13 cellular contexts compared by ENCODE assay signal in the genomic region with DNA sequence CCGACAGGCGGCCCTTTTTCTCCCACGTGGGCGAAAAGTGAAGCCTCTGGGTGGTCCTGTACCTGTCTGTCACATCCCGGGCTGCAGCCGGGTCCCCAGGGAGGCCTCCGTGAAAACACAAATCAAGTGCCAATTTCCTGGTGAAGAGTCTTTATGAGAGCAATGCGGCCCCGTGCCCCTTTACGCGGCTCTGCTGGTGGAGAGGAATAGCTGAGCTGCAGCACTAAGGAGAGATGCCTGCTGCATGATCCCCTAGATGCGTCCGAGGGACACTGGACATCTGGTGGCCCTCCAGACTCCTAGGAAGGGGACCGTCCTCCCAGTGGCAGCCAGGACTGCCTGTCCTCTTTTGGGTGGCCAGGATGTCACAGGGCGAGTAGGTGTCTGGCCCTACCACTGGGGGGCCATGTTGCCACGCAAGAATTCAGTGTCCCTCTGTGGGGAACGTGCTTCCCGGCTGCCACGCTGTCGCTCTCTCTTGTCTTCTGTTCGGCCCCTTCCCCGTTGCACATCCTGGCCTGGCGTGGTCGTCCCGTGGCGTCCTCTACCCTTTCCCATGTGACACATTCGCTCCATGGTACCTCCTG. TPM values are rescaled to one million over a fixed set of nuclear protein-coding genes. Genes with fewer than 3 reads are reported as not detected.
DNase-seq lines count a peak whose midpoint lies in the region; ATAC-seq, FAIRE-seq and TF ChIP-seq lines count a peak whose summit lies in the region.
"Had no signal": no experiment of that assay in that cellular context is flagged by ENCODE, and none has a peak within 500 bp of the region (broad histone marks: within the 10 kb centered on the region; RNA-seq: fewer than 3 reads in every experiment).

No MANE protein-coding gene starts in this region.

- H3K9ac ChIP-seq in PC-3 (ENCODE audit: low read length), result no peak overlapping the region

- no peak overlapping the region for H3K4me3 Mint-ChIP-seq in Calu3 (ENCODE audit: low read depth, unreplicated experiment)
- H3K4me3 Mint-ChIP-seq: naive B cell had no signal

- H3K9me3 ChIP-seq in A673 (ENCODE audit: low read depth, low read length, poor library complexity, severe bottlenecking), result peaks cover 6% of the 10 kb centered on the region
- 0 out of 2 replicates have a peak, but pooled peaks cover 5% of the 10 kb centered on the region for H3K9me3 ChIP-seq in PC-3 (ENCODE audit: low read length)
- no peaks in the 10 kb centered on the region for H3K9me3 ChIP-seq in right cardiac atrium (ENCODE audit: control insufficient read depth, low read length)

- POLR2A ChIA-PET in A673 (lab: Charles Lee; ENCODE audit: low non-redundant PET) (no interaction called here), PC-3 (lab: Charles Lee; ENCODE audit: unreplicated experiment) (no interaction called here)

- CTCF ChIA-PET in A673 (lab: Charles Lee) (no interaction called here), Calu3 (lab: Charles Lee) (no interaction called here), PC-3 (lab: Charles Lee) (no interaction called here)

- H3K4me3 ChIP-seq in A673 (ENCODE audit: low read depth, low read length, poor library complexity, severe bottlenecking), result no peak overlapping the region
- H3K4me3 ChIP-seq in PC-3 (ENCODE audit: low read length), result no peak overlapping the region
- H3K4me3 ChIP-seq in right cardiac atrium (ENCODE audit: low read length), result no peak overlapping the region
- H3K4me3 ChIP-seq in foreskin fibroblast (ENCODE audit: low read depth in 1 of 2, low read length in 2 of 2), result no peak overlapping the region
- H3K4me3 ChIP-seq: skin epidermis, uterus had no signal

- H3K27me3 Mint-ChIP-seq in Calu3 (ENCODE audit: unreplicated experiment), result no peaks in the 10 kb centered on the region

- no peak overlapping the region for H2AFZ ChIP-seq in PC-3 (ENCODE audit: low read length)

- H3F3A ChIP-seq in PC-3 (ENCODE audit: low read length, unreplicated experiment), result no peaks in the 10 kb centered on the region

- WGBS in right cardiac atrium, result 88% methylated on average over 27 of the region's 27 CpGs

- FAIRE-seq in GM19239 (lab: Jason Lieb, UNC), result no peak

- no peak for DNase-seq in A673 (ENCODE audit: low spot score)
- no peak for DNase-seq in Calu3
- peak; percentile 21 for DNase-seq in PC-3
- peak; percentile 15 to 59 (median 51) for DNase-seq in right cardiac atrium
- no peak for DNase-seq in T-helper 2 cell
- DNase-seq in cortex of kidney (lab: John Stamatoyannopoulos, UW), result no peak
- DNase-seq in GM19239 (ENCODE audit: insufficient read length, low spot score), result no peak
- DNase-seq in foreskin fibroblast, result no peak
- DNase-seq: activated T-cell treated with anti-CD3 and anti-CD28 coated beads, Interleukin-2, amount 50 U/mL, for 48 hours; naive B cell; NCI-H748 treated with DMSO at 0.1 percent for 48 hours; uterus had no signal

- no peaks in the 10 kb centered on the region for H3K9me2 ChIP-seq in PC-3 (replicated peaks; ENCODE audit: low read length)

- ATAC-seq in PC-3, result no peak
- ATAC-seq in right cardiac atrium, result no peak

- peaks cover 13% of the 10 kb centered on the region; the same call in 1 of the 2 replicates for H3K79me2 ChIP-seq in PC-3 (ENCODE audit: low read length)

- H3K4me1 ChIP-seq in A673 (ENCODE audit: insufficient read depth, low read length, poor library complexity, severe bottlenecking), result peaks cover 5% of the 10 kb centered on the region
- H3K4me1 ChIP-seq in PC-3 (ENCODE audit: insufficient read depth, low read length), result peaks cover 6% of the 10 kb centered on the region; the same call in 1 of the 2 replicates
- H3K4me1 ChIP-seq in right cardiac atrium (ENCODE audit: control insufficient read depth, insufficient read depth, low read length), result no peaks in the 10 kb centered on the region

- H3K27ac Mint-ChIP-seq in Calu3 (ENCODE audit: unreplicated experiment), result peak overlapping the region; percentile 34

- H3K27me3 ChIP-seq in A673 (replicated peaks; ENCODE audit: insufficient read depth, low read depth, low read length, poor library complexity), result peaks cover 19% of the 10 kb centered on the region
- H3K27me3 ChIP-seq in PC-3 (ENCODE audit: low read length), result no peaks in the 10 kb centered on the region
- H3K27me3 ChIP-seq in right cardiac atrium (ENCODE audit: control insufficient read depth, insufficient read depth), result no peaks in the 10 kb centered on the region
- H3K27me3 ChIP-seq: uterus had no signal

- no peaks in the 10 kb centered on the region for H3K4me1 Mint-ChIP-seq in Calu3 (ENCODE audit: low read depth, unreplicated experiment)

- peaks cover 10% of the 10 kb centered on the region for H3K36me3 Mint-ChIP-seq in Calu3 (ENCODE audit: insufficient read depth, unreplicated experiment)
- H3K36me3 Mint-ChIP-seq: naive B cell had no signal

- BruUV-seq in A673 (replicated peaks; lab: Mats Ljungman, UMichigan), result no TSS peak
- BruUV-seq in Calu3 (replicated peaks; lab: Mats Ljungman, UMichigan), result no TSS peak
- BruUV-seq in PC-3 (replicated peaks; lab: Mats Ljungman, UMichigan), result no TSS peak

- intact Hi-C loops in A673 (cut with micrococcal nuclease; ENCODE audit: unreplicated experiment), result no loop called here
- intact Hi-C loops in Calu3 (cut with micrococcal nuclease; ENCODE audit: unreplicated experiment), result no loop called here
- intact Hi-C loops in PC-3 (cut with micrococcal nuclease), result no loop called here
- intact Hi-C loops in right cardiac atrium (cut with DNase I), result loop anchor here in 1 of 4 donors (5.0 kb wide), 1 partner anchor 151 kb away; no protein-coding TSS in a partner anchor

- peaks cover 6% of the 10 kb centered on the region for H3K9me3 Mint-ChIP-seq in Calu3 (ENCODE audit: low read depth, unreplicated experiment)

- H3K27ac ChIP-seq in A673 (ENCODE audit: low read depth, low read length, poor library complexity, severe bottlenecking) (no peak overlapping the region), PC-3 (ENCODE audit: low read length) (no peak overlapping the region), right cardiac atrium (ENCODE audit: low read length) (no peak overlapping the region)
- H3K27ac ChIP-seq: skin epidermis, uterus had no signal

- H4K20me1 ChIP-seq in PC-3 (ENCODE audit: low read length), result no peaks in the 10 kb centered on the region

- H3K36me3 ChIP-seq in A673 (ENCODE audit: insufficient read depth, low read length, poor library complexity, severe bottlenecking), result no peaks in the 10 kb centered on the region
- peaks cover 10% of the 10 kb centered on the region; the same call in 1 of the 2 replicates for H3K36me3 ChIP-seq in PC-3 (ENCODE audit: low read depth, low read length)
- H3K36me3 ChIP-seq: uterus had no signal

- peak; percentile 33; the same call in 1 of the 2 replicates for TF ChIP-seq CTCF in A673 (conservative IDR thresholded peaks at IDR 0.05; ENCODE audit: low read depth, low read length)
- TF ChIP-seq CTCF in Calu3 (IDR thresholded peaks at IDR 0.05; ENCODE audit: unreplicated experiment), result no peak
- peak; percentile 43; the same call in 1 of the 2 replicates for TF ChIP-seq CTCF in PC-3 (conservative IDR thresholded peaks at IDR 0.05; ENCODE audit: low read depth, low read length)
- no peak for TF ChIP-seq CTCF in foreskin fibroblast (IDR thresholded peaks at IDR 0.05; ENCODE audit: low read depth, low read length)

- no peak overlapping the region for H3K4me2 ChIP-seq in PC-3 (ENCODE audit: low read length)

RNA-seq across cellular contexts. Expression of a gene that starts 38.7 kb away (rescaled TPM):
- 3.3 and 5.0 TPM in 2 replicates for total RNA-seq in A673 (2021)
- 54.5 and 82.9 TPM in 2 replicates for total RNA-seq in Calu3 (2022)
- 77.0 and 85.5 TPM in 2 replicates for total RNA-seq in PC-3 (2014; rRNA removed)
- 100 to 1,000 TPM in 1 of 4 donors, 10 to 100 TPM in 3; 63.5 to 134 (median 84.6) TPM for total RNA-seq in right cardiac atrium
- 52.3 TPM for polyA plus RNA-seq in right cardiac atrium

Comparison
In these comparisons a context has a peak if more than half of its experiments do, and no peak if none do; other contexts are left out.
1. DNase-seq: peak in PC-3 (single experiment) and right cardiac atrium (3 of 3); none in A673 (single experiment), Calu3 (single experiment), T-helper 2 cell (0 of 5), cortex of kidney (single experiment), GM19239 (single experiment) and foreskin fibroblast (0 of 2).
2. CTCF ChIP-seq: peak in A673 (single experiment) and PC-3 (single experiment); none in Calu3 (single experiment) and foreskin fibroblast (single experiment).